Comparison of ENCODE assay signal across 15 cellular contexts in the genomic region with DNA sequence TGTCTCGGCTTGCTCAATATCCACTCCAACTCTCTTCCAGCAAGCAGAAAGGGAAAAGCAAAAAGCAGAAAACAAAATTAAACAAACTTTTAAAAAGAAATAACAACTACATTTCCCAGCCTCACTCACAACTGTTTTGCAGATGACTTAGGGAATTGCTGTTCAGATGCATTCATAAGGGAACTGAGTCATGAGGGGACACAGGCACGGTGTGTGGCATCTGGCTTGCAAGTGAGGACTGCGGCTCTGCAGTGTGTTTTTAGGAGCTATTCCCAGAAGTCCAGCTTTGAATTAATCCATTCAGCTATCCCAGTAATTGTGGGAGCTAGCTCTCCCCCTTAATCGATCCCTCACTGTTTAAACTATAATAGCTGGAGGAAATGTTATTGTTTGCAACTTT. TPM values are rescaled to one million over a fixed set of nuclear protein-coding genes. Genes with fewer than 3 reads are reported as not detected.
"Had no signal": no experiment of that assay in that cellular context is flagged by ENCODE, and none has a peak within 500 bp of the region (broad histone marks: within the 10 kb centered on the region; RNA-seq: fewer than 3 reads in every experiment).

No MANE protein-coding gene starts in this region.

- H3K4me1 Mint-ChIP-seq: activated CD4-positive, alpha-beta memory T cell treated with anti-CD3 and anti-CD28 coated beads, Interleukin-2, amount 10 ng/mL, durations not matched to agents 7 days and 5 days; stimulated activated naive CD8-positive, alpha-beta T cell treated with anti-CD3 and anti-CD28 coated beads, Interleukin-15, amount 100 ng/mL, for 72 hours had no signal

- H3K27ac ChIP-seq: epithelial cell of prostate, right lobe of liver, testis, upper lobe of left lung had no signal

- H3K4me3 ChIP-seq: right lobe of liver, testis, upper lobe of left lung had no signal

- H3K4me1 ChIP-seq: right lobe of liver, testis, upper lobe of left lung had no signal

- H3K9me3 ChIP-seq: right lobe of liver, testis, upper lobe of left lung had no signal

- H3K36me3 ChIP-seq: right lobe of liver, upper lobe of left lung had no signal

- H3K36me3 Mint-ChIP-seq: activated naive CD8-positive, alpha-beta T cell; WTC11 had no signal

- H3K27ac Mint-ChIP-seq: activated CD4-positive, alpha-beta memory T cell treated with anti-CD3 and anti-CD28 coated beads, Interleukin-2, amount 10 ng/mL, durations not matched to agents 7 days and 5 days; activated naive CD8-positive, alpha-beta T cell; effector memory CD8-positive, alpha-beta T cell; WTC11 had no signal

- H3K27me3 ChIP-seq: right lobe of liver, testis, upper lobe of left lung had no signal

- DNase-seq: activated CD4-positive, alpha-beta memory T cell treated with anti-CD3 and anti-CD28 coated beads, Interleukin-2, amount 10 ng/mL, durations not matched to agents 7 days and 5 days; activated CD4-positive, alpha-beta T cell treated with anti-CD3 and anti-CD28 coated beads for 4 hours; activated effector memory CD4-positive, alpha-beta T cell treated with anti-CD3 and anti-CD28 coated beads, Interleukin-2, amount 50 U/mL, for 16 hours; activated T-cell treated with anti-CD3 and anti-CD28 coated beads, Interleukin-2, amount 50 U/mL, for 48 hours; amniotic stem cell; effector memory CD8-positive, alpha-beta T cell; right lobe of liver; stimulated activated CD4-positive, alpha-beta T cell treated with anti-CD3 and anti-CD28 coated beads, Interleukin-1b, Interleukin-23, amount 100 ng/mL, for 48 hours; stimulated activated naive CD8-positive, alpha-beta T cell treated with anti-CD3 and anti-CD28 coated beads, Interleukin-15, amount 100 ng/mL, for 72 hours; T-helper 2 cell; testis; upper lobe of left lung had no signal

- H3K27me3 Mint-ChIP-seq: activated CD4-positive, alpha-beta memory T cell treated with anti-CD3 and anti-CD28 coated beads, Interleukin-2, amount 10 ng/mL, durations not matched to agents 7 days and 5 days; activated naive CD8-positive, alpha-beta T cell; effector memory CD8-positive, alpha-beta T cell; stimulated activated naive CD8-positive, alpha-beta T cell treated with anti-CD3 and anti-CD28 coated beads, Interleukin-15, amount 100 ng/mL, for 72 hours had no signal

- H3K4me3 Mint-ChIP-seq: activated CD4-positive, alpha-beta memory T cell treated with anti-CD3 and anti-CD28 coated beads, Interleukin-2, amount 10 ng/mL, durations not matched to agents 7 days and 5 days; activated naive CD8-positive, alpha-beta T cell; effector memory CD8-positive, alpha-beta T cell; stimulated activated naive CD8-positive, alpha-beta T cell treated with anti-CD3 and anti-CD28 coated beads, Interleukin-15, amount 100 ng/mL, for 72 hours; WTC11 had no signal

RNA-seq across cellular contexts. Expression of a gene that starts 30.3 kb away (rescaled TPM):
- total RNA-seq: activated CD4-positive, alpha-beta memory T cell treated with anti-CD3 and anti-CD28 coated beads, Interleukin-2, amount 10 ng/mL, durations not matched to agents 7 days and 5 days had no signal
